In the genomic region with DNA sequence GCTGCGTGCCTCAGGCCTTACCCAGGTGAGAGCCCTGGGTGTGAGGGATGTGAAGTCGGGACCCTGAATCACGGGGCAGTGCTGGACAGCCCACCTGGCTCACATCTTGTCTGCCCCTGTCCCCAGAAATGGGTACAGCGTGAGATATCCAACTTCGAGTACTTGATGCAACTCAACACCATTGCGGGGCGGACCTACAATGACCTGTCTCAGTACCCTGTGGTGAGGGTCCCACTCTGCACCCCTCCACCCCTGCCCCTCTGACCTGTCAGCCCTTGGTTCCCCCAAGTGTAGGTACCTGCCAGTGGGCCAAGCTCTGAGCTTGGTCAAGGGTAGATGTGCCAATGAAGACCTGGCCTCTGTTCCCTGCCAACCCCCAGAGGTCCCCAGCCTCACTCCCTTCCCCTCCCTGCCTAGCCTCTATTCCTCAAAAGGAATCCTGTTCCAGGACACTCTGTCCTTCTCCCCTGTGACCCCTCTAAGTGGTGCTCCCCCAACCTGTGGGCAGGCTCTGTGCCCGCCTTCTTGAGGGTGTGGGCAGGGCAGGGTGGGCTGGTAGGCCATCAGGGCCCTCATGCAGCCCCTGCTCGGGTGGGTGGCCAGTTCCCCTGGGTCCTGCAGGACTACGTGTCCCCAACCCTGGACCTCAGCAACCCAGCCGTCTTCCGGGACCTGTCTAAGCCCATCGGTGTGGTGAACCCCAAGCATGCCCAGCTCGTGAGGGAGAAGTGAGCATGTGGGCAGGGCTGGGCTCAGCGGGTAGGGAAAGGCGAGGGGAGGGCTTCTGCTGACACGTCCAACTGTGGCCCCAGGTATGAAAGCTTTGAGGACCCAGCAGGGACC, we compare ENCODE assay signal across 16 cellular contexts.
"Had no signal": no experiment of that assay in that cellular context is flagged by ENCODE, and none has a peak within 500 bp of the region (broad histone marks: within the 10 kb centered on the region; RNA-seq: fewer than 3 reads in every experiment).

No MANE protein-coding gene starts in this region.

- H3K4me3 Mint-ChIP-seq: dendritic cell treated with granulocyte-macrophage colony-stimulating factor and Interleukin-4, amounts not matched to agents 40 ng/mL and 50 ng/mL, for 4 days; neural crest cell; stimulated activated naive B cell treated with anti-CD40 and anti-IgM and Interleukin-4, amounts not matched to agents 10 μg/mL and 1 μg/mL and 100 μg/mL, for 72 hours; type B pancreatic cell had no signal

- H3K27me3 Mint-ChIP-seq: dendritic cell treated with granulocyte-macrophage colony-stimulating factor and Interleukin-4, amounts not matched to agents 40 ng/mL and 50 ng/mL, for 4 days; stimulated activated naive B cell treated with anti-CD40 and anti-IgM and Interleukin-4, amounts not matched to agents 10 μg/mL and 1 μg/mL and 100 μg/mL, for 72 hours; type B pancreatic cell had no signal

- H3K36me3 ChIP-seq: SJSA1 had no signal

- H3K9me3 Mint-ChIP-seq: activated T-helper 2 cell treated with anti-CD3 and anti-CD28 coated beads, Interferon-gamma antibody, Interleukin-2, Interleukin-4, amounts not matched to agents 10 μg/mL and 5 μg/mL and 100 μg/mL, durations not matched to agents 14 hours and 24 hours and 36 hours; dendritic cell treated with granulocyte-macrophage colony-stimulating factor and Interleukin-4, amounts not matched to agents 40 ng/mL and 50 ng/mL, for 4 days; neural crest cell; stimulated activated naive B cell treated with anti-CD40 and anti-IgM and Interleukin-4, amounts not matched to agents 10 μg/mL and 1 μg/mL and 100 μg/mL, for 72 hours; type B pancreatic cell had no signal

- H3K9me3 ChIP-seq: gastroesophageal sphincter, left lung, pancreas, SJSA1 had no signal

- H3K4me1 ChIP-seq: pancreas had no signal

- FAIRE-seq: pancreas, small intestine had no signal

- ATAC-seq: gastroesophageal sphincter; left lung; pancreas; stimulated activated naive B cell treated with anti-CD40 and anti-IgM and Interleukin-4, amounts not matched to agents 10 μg/mL and 1 μg/mL and 100 μg/mL, for 72 hours had no signal

- DNase-seq: activated CD4-positive, alpha-beta T cell treated with anti-CD3 and anti-CD28 coated beads for 4 hours; central memory CD4-positive, alpha-beta T cell; islet precursor cell; mesendoderm; retina; small intestine; stimulated activated naive B cell treated with anti-CD40 and anti-IgM and Interleukin-4, amounts not matched to agents 10 μg/mL and 1 μg/mL and 100 μg/mL, for 72 hours; T-helper 9 cell had no signal

- H3K27me3 ChIP-seq: gastroesophageal sphincter, left lung, pancreas, SJSA1 had no signal

- H3K27ac Mint-ChIP-seq: activated T-helper 2 cell treated with anti-CD3 and anti-CD28 coated beads, Interferon-gamma antibody, Interleukin-2, Interleukin-4, amounts not matched to agents 10 μg/mL and 5 μg/mL and 100 μg/mL, durations not matched to agents 14 hours and 24 hours and 36 hours; dendritic cell treated with granulocyte-macrophage colony-stimulating factor and Interleukin-4, amounts not matched to agents 40 ng/mL and 50 ng/mL, for 4 days; type B pancreatic cell had no signal

- H3K4me3 ChIP-seq: gastroesophageal sphincter, left lung, pancreas, SJSA1 had no signal

- H3K27ac ChIP-seq: gastroesophageal sphincter, left lung, pancreas, SJSA1 had no signal
